In genomic region chr2:226427538-226428307, GRCh38 we compare ENCODE assay signal across 9 cellular contexts.
DNase-seq lines count a peak whose midpoint lies in the region; ATAC-seq lines count a peak whose summit lies in the region.
"Had no signal": no experiment of that assay in that cellular context is flagged by ENCODE, and none has a peak within 500 bp of the region (broad histone marks: within the 10 kb centered on the region; RNA-seq: fewer than 3 reads in every experiment).

No MANE protein-coding gene starts in this region.

- ATAC-seq in HG03469 (IDR thresholded peaks at IDR 0.05; ENCODE audit: unreplicated experiment) (no peak), GM19035 (IDR thresholded peaks at IDR 0.05; ENCODE audit: unreplicated experiment) (no peak)

- DNase-seq in AG08395 (ENCODE audit: low spot score) (peak; percentile 77), M059J (ENCODE audit: low read depth) (peak; percentile 95), amniotic stem cell (lab: John Stamatoyannopoulos, UW) (peak; percentile 77), kidney tubule cell (ENCODE audit: low spot score) (peak; percentile 96), NCI-H510A treated with DMSO at 0.1 percent for 48 hours (lab: John Stamatoyannopoulos, UW) (no peak), NCI-H526 treated with DMSO at 0.1 percent for 48 hours (lab: John Stamatoyannopoulos, UW) (no peak)
- DNase-seq: NCI-H2029 treated with DMSO at 0.1 percent for 48 hours had no signal

Comparison
In these comparisons a context has a peak if more than half of its experiments do, and no peak if none do; other contexts are left out.
1. DNase-seq: peak in AG08395 (single experiment), M059J (single experiment), amniotic stem cell (single experiment) and kidney tubule cell (single experiment); none in NCI-H510A treated with DMSO at 0.1 percent for 48 hours (single experiment) and NCI-H526 treated with DMSO at 0.1 percent for 48 hours (single experiment).